Comparison of ENCODE assay signal across 17 cellular contexts in genomic region chr15:61364871-61365270, GRCh38.
DNase-seq lines count a peak whose midpoint lies in the region; ATAC-seq and TF ChIP-seq lines count a peak whose summit lies in the region.
"Had no signal": no experiment of that assay in that cellular context is flagged by ENCODE, and none has a peak within 500 bp of the region (broad histone marks: within the 10 kb centered on the region; RNA-seq: fewer than 3 reads in every experiment).

No MANE protein-coding gene starts in this region.

- DNase-seq in NCI-H345 (lab: John Stamatoyannopoulos, UW) (peak; percentile 23), NCI-H345 treated with DMSO at 0.1 percent for 48 hours (lab: John Stamatoyannopoulos, UW; ENCODE audit: unreplicated experiment) (no peak), NT2/D1 (ENCODE audit: low read depth, low spot score) (peak; percentile 61), testis (peak; percentile 17), GM19240 (ENCODE audit: insufficient read length, low spot score) (no peak)
- no peak for DNase-seq in activated T-cell treated with anti-CD3 and anti-CD28 coated beads, Interleukin-2, amount 50 U/mL, for 4 hours
- no peak for DNase-seq in activated effector memory CD4-positive, alpha-beta T cell treated with Interleukin-2 at 50 U/mL for 16 hours
- DNase-seq: central memory CD4-positive, alpha-beta T cell; Karpas-422; lower lobe of right lung; NCI-H1105; NCI-H446 treated with DMSO at 0.1 percent for 48 hours; stimulated activated naive CD4-positive, alpha-beta T cell; transverse colon had no signal

- no peak for TF ChIP-seq POLR2A in testis (IDR thresholded peaks at IDR 0.05)

- no peak overlapping the region for H3K4me3 Mint-ChIP-seq in activated T-cell treated with anti-CD3 and anti-CD28 coated beads, Interleukin-2, amount 50 U/mL, for 4 hours
- H3K4me3 Mint-ChIP-seq: CD14-positive monocyte; naive thymus-derived CD8-positive, alpha-beta T cell had no signal

- H3K4me3 ChIP-seq in NT2/D1 (ENCODE audit: insufficient read length, low read depth) (peak overlapping the region; percentile 16), iPS-20b (ENCODE audit: low read length) (peak overlapping the region; percentile 61), testis (no peak overlapping the region)
- H3K4me3 ChIP-seq: lower lobe of right lung, transverse colon had no signal

- ATAC-seq in activated T-cell treated with anti-CD3 and anti-CD28 coated beads, Interleukin-2, amount 50 U/mL, for 4 hours: no peak
- ATAC-seq: lower lobe of right lung; naive thymus-derived CD8-positive, alpha-beta T cell had no signal

- no peaks in the 10 kb centered on the region for H3K9me3 ChIP-seq in NT2/D1 (ENCODE audit: insufficient read depth, low read length)
- H3K9me3 ChIP-seq in iPS-20b (ENCODE audit: insufficient read depth, low read depth, low read length): no peaks in the 10 kb centered on the region
- no peaks in the 10 kb centered on the region for H3K9me3 ChIP-seq in testis

- no peaks in the 10 kb centered on the region for H3K4me1 Mint-ChIP-seq in activated T-cell treated with anti-CD3 and anti-CD28 coated beads, Interleukin-2, amount 50 U/mL, for 4 hours (ENCODE audit: low read depth)
- H3K4me1 Mint-ChIP-seq: CD14-positive monocyte; naive thymus-derived CD8-positive, alpha-beta T cell had no signal

- H3K27me3 ChIP-seq in NT2/D1 (ENCODE audit: insufficient read depth, insufficient read length) (no peaks in the 10 kb centered on the region), iPS-20b (ENCODE audit: insufficient read depth, low read length) (no peaks in the 10 kb centered on the region), testis (no peaks in the 10 kb centered on the region)
- H3K27me3 ChIP-seq: transverse colon had no signal

- TF ChIP-seq CTCF in testis (IDR thresholded peaks at IDR 0.05): no peak

- WGBS in testis, 2 donors: 32 to 57% methylated on average over 3 to 13 of the region's 13 CpGs

- no peak overlapping the region for H3K27ac ChIP-seq in iPS-20b (ENCODE audit: low read length)
- no peak overlapping the region for H3K27ac ChIP-seq in testis
- H3K27ac ChIP-seq: lower lobe of right lung, transverse colon had no signal

- H3K4me1 ChIP-seq in NT2/D1 (ENCODE audit: insufficient read depth, insufficient read length): peaks cover 3% of the 10 kb centered on the region
- H3K4me1 ChIP-seq in iPS-20b (ENCODE audit: insufficient read depth, low read length): peaks cover 10% of the 10 kb centered on the region; the same call in 1 of the 2 replicates
- H3K4me1 ChIP-seq in testis: no peaks in the 10 kb centered on the region
- H3K4me1 ChIP-seq: lower lobe of right lung, transverse colon had no signal

- H3K36me3 ChIP-seq in NT2/D1 (ENCODE audit: insufficient read depth, insufficient read length, low read length) (no peaks in the 10 kb centered on the region), iPS-20b (ENCODE audit: insufficient read depth, low read depth, low read length) (no peaks in the 10 kb centered on the region), testis (ENCODE audit: low read depth, missing control alignments) (no peaks in the 10 kb centered on the region)
- H3K36me3 ChIP-seq: lower lobe of right lung, transverse colon had no signal

- H3K36me3 Mint-ChIP-seq in activated T-cell treated with anti-CD3 and anti-CD28 coated beads, Interleukin-2, amount 50 U/mL, for 4 hours (ENCODE audit: insufficient read depth): no peaks in the 10 kb centered on the region
- H3K36me3 Mint-ChIP-seq: CD14-positive monocyte had no signal

- H3K9ac ChIP-seq in NT2/D1 (ENCODE audit: insufficient read length, low read depth) (peak overlapping the region; percentile 51), iPS-20b (ENCODE audit: low read depth, low read length) (peak overlapping the region; percentile 3; the same call in 1 of the 2 replicates)

- H3K27me3 Mint-ChIP-seq in activated T-cell treated with anti-CD3 and anti-CD28 coated beads, Interleukin-2, amount 50 U/mL, for 4 hours (ENCODE audit: low read depth): peaks cover 18% of the 10 kb centered on the region

- peaks cover 19% of the 10 kb centered on the region for H3K9me3 Mint-ChIP-seq in activated T-cell treated with anti-CD3 and anti-CD28 coated beads, Interleukin-2, amount 50 U/mL, for 4 hours

- intact Hi-C loops in testis (cut with DNase I; ENCODE audit: low total_unique reads): no loop called here

Comparison
In these comparisons a context has a peak if more than half of its experiments do, and no peak if none do; other contexts are left out.
1. DNase-seq: peak in NCI-H345 (single experiment), NT2/D1 (single experiment) and testis (single experiment); none in NCI-H345 treated with DMSO at 0.1 percent for 48 hours (single experiment), GM19240 (single experiment), activated T-cell treated with anti-CD3 and anti-CD28 coated beads, Interleukin-2, amount 50 U/mL, for 4 hours (single experiment) and activated effector memory CD4-positive, alpha-beta T cell treated with Interleukin-2 at 50 U/mL for 16 hours (single experiment).
2. H3K4me3 ChIP-seq: peak in NT2/D1 (single experiment) and iPS-20b (single experiment); none in testis (0 of 2).